8 cellular contexts compared by ENCODE assay signal in genomic region chr17:42378597-42379594, GRCh38. TPM values are rescaled to one million over a fixed set of nuclear protein-coding genes. Genes with fewer than 3 reads are reported as not detected.
A peak's percentile ranks its signal among the peaks of the same experiment; 100 is the strongest.
DNase-seq lines count a peak whose midpoint lies in the region; TF ChIP-seq lines count a peak whose summit lies in the region.

No MANE protein-coding gene starts in this region.

- no peaks in the 10 kb centered on the region for H3K9me3 ChIP-seq in HUES64 (ENCODE audit: insufficient read depth, low read depth, low read length)
- no peaks in the 10 kb centered on the region for H3K9me3 ChIP-seq in suprapubic skin

- TF ChIP-seq CTCF in astrocyte of the cerebellum (IDR thresholded peaks at IDR 0.05; ENCODE audit: low read depth, low read length, missing control alignments) = no peak
- TF ChIP-seq CTCF in kidney epithelial cell (IDR thresholded peaks at IDR 0.05; ENCODE audit: insufficient read depth, low read length, poor library complexity, severe bottlenecking) = no peak
- TF ChIP-seq CTCF in suprapubic skin (IDR thresholded peaks at IDR 0.05) = no peak

- H3K4me1 ChIP-seq in HUES64 (ENCODE audit: insufficient read depth, low read length) (peaks cover 29% of the 10 kb centered on the region), suprapubic skin (peaks cover 38% of the 10 kb centered on the region)

- DNase-seq in AG20443 (ENCODE audit: low spot score) = peak; percentile 40
- DNase-seq in astrocyte of the cerebellum (ENCODE audit: low read depth) = no peak
- DNase-seq in kidney epithelial cell (ENCODE audit: low read depth) = no peak
- DNase-seq in suprapubic skin (ENCODE audit: low spot score in 2 of 2) = no peak
- no peak for DNase-seq in HUDEP-2 (lab: John Stamatoyannopoulos, UW; ENCODE audit: unreplicated experiment in 76 of 76)
- no peak for DNase-seq in stimulated activated CD4-positive, alpha-beta T cell treated with anti-CD3 and anti-CD28 coated beads, Interleukin-2, amount 100 ng/mL, for 48 hours
- DNase-seq in GOT3 (lab: John Stamatoyannopoulos, UW) = no peak

- in situ Hi-C loops in astrocyte of the cerebellum (cut with HindIII; ENCODE audit: low sequenced_read_pairs) = no loop called here

- H3K9ac ChIP-seq in HUES64 (ENCODE audit: low read depth, low read length) = 0 out of 2 replicates have a peak overlapping the region, but pooled peaks have one; percentile 5

- 74% methylated on average over 10 of the region's 10 CpGs for WGBS in HUES64
- WGBS in suprapubic skin = 11% methylated on average over 10 of the region's 10 CpGs

- TF ChIP-seq EP300 in suprapubic skin (IDR thresholded peaks at IDR 0.05) = no peak

- H3K4me3 ChIP-seq in HUES64 (ENCODE audit: low read length) (0 out of 2 replicates have a peak overlapping the region, but pooled peaks have one; percentile 0), astrocyte of the cerebellum (ENCODE audit: low read depth, low read length) (peak overlapping the region; percentile 14), kidney epithelial cell (ENCODE audit: low read depth, low read length) (peak overlapping the region; percentile 2), suprapubic skin (peak overlapping the region; percentile 35)

- H3K36me3 ChIP-seq in HUES64 (ENCODE audit: insufficient read depth, low read length) (peaks cover 7% of the 10 kb centered on the region; the same call in 1 of the 2 replicates), kidney epithelial cell (ENCODE audit: control insufficient read depth, insufficient read depth, low read length) (no peaks in the 10 kb centered on the region), suprapubic skin (no peaks in the 10 kb centered on the region)

- H3K27ac ChIP-seq in HUES64 (ENCODE audit: low read depth, low read length) (peak overlapping the region; percentile 23; the same call in 1 of the 2 replicates), suprapubic skin (peak overlapping the region; percentile 76)

- no peak for TF ChIP-seq POLR2A in suprapubic skin (IDR thresholded peaks at IDR 0.05)

- no peaks in the 10 kb centered on the region for H3K27me3 ChIP-seq in HUES64 (ENCODE audit: insufficient read depth, low read length)
- no peaks in the 10 kb centered on the region for H3K27me3 ChIP-seq in kidney epithelial cell (ENCODE audit: control insufficient read depth, insufficient read depth, low read length)
- no peaks in the 10 kb centered on the region for H3K27me3 ChIP-seq in suprapubic skin

RNA-seq across cellular contexts. Expression of gene STAT3, which starts 9.3 kb away (rescaled TPM):
- polyA plus RNA-seq in HUES64 (2013, experiment 1 of 2) = 50.2 TPM
- 47.3 TPM for polyA plus RNA-seq in HUES64 (2013, experiment 2 of 2)
- total RNA-seq in kidney epithelial cell (74.9 and 80.8 TPM in 2 replicates), suprapubic skin (100 to 1,000 TPM; 144 to 174 (median 152) TPM)

RNA-seq across cellular contexts. Expression of gene CAVIN1, which starts 44.2 kb away (rescaled TPM):
- 12.7 TPM for polyA plus RNA-seq in HUES64 (2013, experiment 1 of 2)
- polyA plus RNA-seq in HUES64 (2013, experiment 2 of 2) = 12.7 TPM
- total RNA-seq in kidney epithelial cell = 58.5 and 70.2 TPM in 2 replicates
- total RNA-seq in suprapubic skin = 100 to 1,000 TPM; 153 to 224 (median 182) TPM
